In the genomic region with DNA sequence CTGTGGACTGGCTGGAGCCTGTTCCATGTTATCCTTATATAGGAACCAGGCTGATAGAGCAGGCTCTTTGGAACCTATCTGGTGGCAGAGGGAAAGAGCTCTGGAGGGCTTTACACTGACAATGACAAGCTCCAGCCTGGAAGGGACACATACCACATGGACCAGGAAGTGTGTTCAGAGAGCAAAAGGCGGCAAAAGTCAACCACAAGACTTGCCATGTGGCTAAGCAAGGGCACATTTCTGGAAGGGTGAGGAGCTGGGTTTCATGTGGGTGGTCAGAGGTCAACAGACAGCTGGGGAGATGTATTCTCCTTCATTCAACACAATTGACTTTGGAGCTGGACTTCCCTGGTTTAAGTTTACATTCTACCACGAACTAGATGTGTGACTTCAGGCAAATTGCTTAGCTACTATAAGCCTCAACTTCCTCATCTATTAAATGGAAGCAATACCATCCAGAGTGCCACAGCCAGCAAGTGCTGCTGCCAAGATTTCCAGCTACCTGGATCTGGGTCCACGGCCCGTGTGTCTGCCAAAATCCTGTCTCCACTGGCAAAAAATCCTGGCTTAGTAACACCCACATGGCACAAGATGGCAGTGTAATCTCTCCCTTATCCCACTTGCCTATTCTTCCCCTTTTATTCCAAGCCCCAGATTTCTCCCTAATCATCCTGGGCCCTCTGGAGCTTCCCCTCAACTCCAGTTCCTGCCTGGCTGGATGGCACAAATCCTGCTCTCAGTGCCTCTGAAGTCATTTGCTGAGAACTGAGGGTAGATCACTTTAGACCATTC, we compare ENCODE assay signal across 10 cellular contexts.
DNase-seq lines count a peak whose midpoint lies in the region; TF ChIP-seq lines count a peak whose summit lies in the region.
"Had no signal": no experiment of that assay in that cellular context is flagged by ENCODE, and none has a peak within 500 bp of the region (broad histone marks: within the 10 kb centered on the region; RNA-seq: fewer than 3 reads in every experiment).

No MANE protein-coding gene starts in this region.

- peaks cover 16% of the 10 kb centered on the region for H3K4me1 ChIP-seq in GM23248 (ENCODE audit: insufficient read depth)
- H3K4me1 ChIP-seq: right lobe of liver had no signal

- H4K20me1 ChIP-seq in GM23248 (ENCODE audit: insufficient read depth), result no peaks in the 10 kb centered on the region

- no peak overlapping the region for H3K9ac ChIP-seq in GM23248

- peaks cover 6% of the 10 kb centered on the region for H3K27me3 Mint-ChIP-seq in neural crest cell (ENCODE audit: low read depth)

- DNase-seq in GM23248, result peak; percentile 15
- DNase-seq in NCI-H446 (lab: John Stamatoyannopoulos, UW), result peak; percentile 23 to 67
- DNase-seq in coronary artery (ENCODE audit: low spot score), result peak; percentile 57
- DNase-seq in neural crest cell (ENCODE audit: low read depth, low spot score), result peak; percentile 0
- no peak for DNase-seq in epidermal melanocyte (ENCODE audit: insufficient read length, low spot score)
- DNase-seq in occipital lobe (lab: John Stamatoyannopoulos, UW), result no peak
- no peak for DNase-seq in NCI-H1436 (lab: John Stamatoyannopoulos, UW)
- DNase-seq: NCI-H2081, right lobe of liver had no signal

- H3K36me3 ChIP-seq in GM23248 (ENCODE audit: low read depth), result no peaks in the 10 kb centered on the region
- H3K36me3 ChIP-seq: right lobe of liver had no signal

- TF ChIP-seq CTCF in coronary artery (IDR thresholded peaks at IDR 0.05) (no peak), neural crest cell (conservative IDR thresholded peaks at IDR 0.05) (no peak)

- no peak overlapping the region for H3K4me2 ChIP-seq in GM23248 (ENCODE audit: unreplicated experiment)

- no peaks in the 10 kb centered on the region for H3K79me2 ChIP-seq in GM23248 (ENCODE audit: insufficient read depth)

- no peaks in the 10 kb centered on the region for H3K27me3 ChIP-seq in GM23248 (replicated peaks; ENCODE audit: insufficient read depth)
- H3K27me3 ChIP-seq: right lobe of liver had no signal

- peaks cover 4% of the 10 kb centered on the region for H3K4me1 Mint-ChIP-seq in neural crest cell

- in situ Hi-C loops in GM23248 (cut with MboI), result no loop called here

- H3K9me3 Mint-ChIP-seq in neural crest cell, result no peaks in the 10 kb centered on the region

- H3K36me3 Mint-ChIP-seq in neural crest cell (ENCODE audit: low read depth), result no peaks in the 10 kb centered on the region

- H3K27ac ChIP-seq in GM23248 (no peak overlapping the region), coronary artery (no peak overlapping the region)
- H3K27ac ChIP-seq: epithelial cell of prostate, right lobe of liver had no signal

- H3K9me2 ChIP-seq in GM23248 (ENCODE audit: insufficient read depth), result no peaks in the 10 kb centered on the region

- H3F3A ChIP-seq in GM23248 (ENCODE audit: insufficient read depth), result peaks cover 7% of the 10 kb centered on the region; the same call in 1 of the 2 replicates

- H3K4me3 ChIP-seq in GM23248 (no peak overlapping the region), coronary artery (no peak overlapping the region)
- H3K4me3 ChIP-seq: right lobe of liver had no signal

- H3K4me3 Mint-ChIP-seq in neural crest cell, result no peak overlapping the region

- no peak overlapping the region for H2AFZ ChIP-seq in GM23248

- no peaks in the 10 kb centered on the region for H3K9me3 ChIP-seq in GM23248 (ENCODE audit: low read depth)
- H3K9me3 ChIP-seq: right lobe of liver had no signal

- 75 to 85% methylated on average over 4 of the region's 4 CpGs for WGBS in GM23248 (ENCODE audit: low coverage in 1 of 2, low lambda C conversion rate in 2 of 2, missing lambda C conversion rate in 2 of 2), 2 experiments

- H3K27ac Mint-ChIP-seq in neural crest cell (ENCODE audit: unreplicated experiment), result no peak overlapping the region

Comparison
In these comparisons a context has a peak if more than half of its experiments do, and no peak if none do; other contexts are left out.
1. DNase-seq: peak in GM23248 (single experiment), NCI-H446 (2 of 2), coronary artery (single experiment) and neural crest cell (single experiment); none in epidermal melanocyte (single experiment), occipital lobe (single experiment) and NCI-H1436 (single experiment).